8 cellular contexts compared by ENCODE assay signal in the genomic region with DNA sequence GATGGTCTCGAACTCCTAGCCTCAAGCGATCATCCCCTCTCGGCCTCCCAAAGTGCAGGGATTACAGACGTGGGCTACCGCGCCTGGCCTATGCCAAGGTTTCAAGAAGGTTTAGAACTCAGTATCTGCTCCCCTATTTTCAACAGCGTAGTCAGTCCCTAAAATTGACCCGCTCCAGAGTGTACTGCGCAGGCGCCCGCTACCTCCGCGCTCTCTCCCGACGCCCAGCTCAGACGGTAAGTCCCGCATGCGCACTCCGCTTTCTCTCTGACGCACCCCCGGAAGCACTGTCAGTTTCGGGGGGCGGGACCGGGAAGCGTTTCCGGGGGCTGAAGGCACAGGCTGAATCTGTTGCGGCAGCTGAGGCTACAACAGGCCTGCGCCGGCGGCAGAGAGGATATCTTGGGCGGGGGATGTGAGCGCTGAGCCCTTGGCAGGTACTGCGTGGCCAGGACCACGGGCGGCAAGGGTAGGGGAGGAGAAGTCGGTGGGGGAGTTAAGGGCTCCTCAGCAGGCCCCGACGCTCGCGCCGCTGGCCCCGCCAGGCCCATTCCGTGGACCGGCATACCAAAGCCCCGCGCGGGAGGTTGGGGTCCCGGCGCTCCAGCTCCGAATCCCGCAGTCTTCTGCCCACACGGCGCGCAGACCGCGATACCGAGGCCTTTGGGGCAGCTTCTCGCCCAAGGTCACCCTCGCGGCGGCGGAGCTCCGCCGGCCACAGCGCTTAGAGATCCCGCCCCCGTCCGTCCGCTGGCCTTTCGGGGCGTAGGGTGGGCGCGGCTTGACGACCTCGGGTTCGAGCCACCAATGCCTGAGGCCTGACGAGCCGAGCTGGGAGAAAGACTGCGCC. TPM values are rescaled to one million over a fixed set of nuclear protein-coding genes. Genes with fewer than 3 reads are reported as not detected.
DNase-seq lines count a peak whose midpoint lies in the region; ATAC-seq, FAIRE-seq and TF ChIP-seq lines count a peak whose summit lies in the region.

ZBTB43 (plus strand) TSS at position 345 of the 850 bp plus-strand sequence. CDS start 27,470 bp downstream, outside the sequence.

- DNase-seq in AG04450 (ENCODE audit: low read depth, low spot score): peak; percentile 82
- DNase-seq in NCI-H345 (lab: John Stamatoyannopoulos, UW): peak; percentile 97
- DNase-seq in WTC11 (ENCODE audit: low spot score): peak; percentile 98
- DNase-seq in bronchial epithelial cell (ENCODE audit: low read depth): peak; percentile 90
- peak; percentile 99 for DNase-seq in iPS-NIHi11 (ENCODE audit: low spot score)
- peak; percentile 98 for DNase-seq in small intestine

- H3K27ac Mint-ChIP-seq in WTC11: peak within 1 kb of the TSS; percentile 98

- H3K27me3 ChIP-seq in AG04450 (ENCODE audit: control insufficient read depth, insufficient read depth, low read length) (no peaks in the 10 kb centered on the region), bronchial epithelial cell (ENCODE audit: control insufficient read depth, insufficient read depth, low read length) (no peaks in the 10 kb centered on the region), small intestine (ENCODE audit: control insufficient read depth in 2 of 2, insufficient read depth in 2 of 2, low read length in 2 of 2) (no peaks in the 10 kb centered on the region)

- no peaks in the 10 kb centered on the region; the same call in 1 of the 2 replicates for H3K9me3 ChIP-seq in AG04450 (ENCODE audit: control insufficient read depth, insufficient read depth, low read length)
- H3K9me3 ChIP-seq in small intestine (ENCODE audit: control insufficient read depth, low read depth): no peaks in the 10 kb centered on the region

- H3K4me1 ChIP-seq in small intestine (ENCODE audit: control insufficient read depth in 2 of 2, insufficient read depth in 1 of 2, low read depth in 1 of 2, low read length in 1 of 2): peaks cover 0 to 4% of the 10 kb centered on the region in 2 donors

- no peaks in the 10 kb centered on the region for H3K36me3 ChIP-seq in bronchial epithelial cell (ENCODE audit: control insufficient read depth, insufficient read depth, low read length)
- H3K36me3 ChIP-seq in small intestine (ENCODE audit: control insufficient read depth in 2 of 2, insufficient read depth in 2 of 2, low read length in 2 of 2): peaks cover 0 to 2% of the 10 kb centered on the region in 2 donors

- H3K27ac ChIP-seq in AG04450 (ENCODE audit: low read depth, low read length) (peak within 1 kb of the TSS; percentile 77), small intestine (ENCODE audit: low read depth in 1 of 2, low read length in 1 of 2) (peak within 1 kb of the TSS; percentile 96 to 98)

- H3K4me3 Mint-ChIP-seq in WTC11: peak within 1 kb of the TSS; percentile 95

- ATAC-seq in GM18909 (IDR thresholded peaks at IDR 0.05; ENCODE audit: poor library complexity, unreplicated experiment): peak; percentile 81
- ATAC-seq in HG03159 (IDR thresholded peaks at IDR 0.05; ENCODE audit: unreplicated experiment): peak; percentile 83
- ATAC-seq in WTC11: peak; percentile 95

- no peak for FAIRE-seq in bronchial epithelial cell (lab: Jason Lieb, UNC)
- FAIRE-seq in small intestine (lab: Jason Lieb, UNC): no peak

- 2 to 4% (median 2%) methylated on average over 65 to 79 of the region's 79 CpGs for WGBS in small intestine, 3 donors

- peaks cover 5% of the 10 kb centered on the region; the same call in 1 of the 2 replicates for H3K9me3 Mint-ChIP-seq in WTC11

- POLR2A ChIA-PET in AG04450 (lab: Yijun Ruan, JAX) (interaction anchor here (0.6 to 1.9 kb wide), 5 partner anchors 13 to 1413 kb away, joined by 3 to 12 read pairs (median 3); no protein-coding TSS in a partner anchor), WTC11 (lab: Charles Lee) (interaction anchor here (0.6 to 1.3 kb wide), 5 partner anchors 13 to 110 kb away, joined by 3 to 4 read pairs (median 3); partner anchors contain the start of genes RALGPS1 and ZBTB34)

- peak within 1 kb of the TSS; percentile 89 for H3K4me3 ChIP-seq in AG04450 (ENCODE audit: low read depth, low read length)
- H3K4me3 ChIP-seq in bronchial epithelial cell (ENCODE audit: low read depth, low read length): peak within 1 kb of the TSS; percentile 75
- H3K4me3 ChIP-seq in small intestine (ENCODE audit: low read depth in 1 of 2, low read length in 2 of 2): peak within 1 kb of the TSS; percentile 89 to 99

- H3K4me1 Mint-ChIP-seq in WTC11: peaks cover 13% of the 10 kb centered on the region

- H3K27me3 Mint-ChIP-seq in WTC11 (ENCODE audit: low read depth): peaks cover 12% of the 10 kb centered on the region

- no peaks in the 10 kb centered on the region for H3K36me3 Mint-ChIP-seq in WTC11

- no peak for TF ChIP-seq CTCF in AG04450 (IDR thresholded peaks at IDR 0.05; ENCODE audit: low read depth, low read length)
- no peak for TF ChIP-seq CTCF in WTC11 (IDR thresholded peaks at IDR 0.05)
- no peak for TF ChIP-seq CTCF in bronchial epithelial cell (IDR thresholded peaks at IDR 0.05; ENCODE audit: insufficient read depth, low read length, severe bottlenecking)

- CTCF ChIA-PET in AG04450 (lab: Charles Lee): interaction anchor here (0.9 kb wide), 1 partner anchor 16 kb away, joined by 3 read pairs; no protein-coding TSS in a partner anchor
- CTCF ChIA-PET in WTC11 (lab: Charles Lee): interaction anchor here (0.8 to 2.8 kb wide), 10 partner anchors 21 to 809 kb away, joined by 3 to 22 read pairs (median 4); no protein-coding TSS in a partner anchor

TF ChIP-seq in WTC11, 78 proteins besides CTCF, POLR2A, EP300 and RAD21 (continues in another document):
- TF ChIP-seq CBFB (CRISPR knock-in tag; IDR thresholded peaks at IDR 0.05; ENCODE audit: low read depth): 0 out of 2 replicates have a peak, but pooled peaks have one; percentile 78
- TF ChIP-seq CREM (CRISPR knock-in tag; IDR thresholded peaks at IDR 0.05): peak; percentile 69
- peak; percentile 89 for TF ChIP-seq SP1 (CRISPR knock-in tag; conservative IDR thresholded peaks at IDR 0.05)
- TF ChIP-seq, protein P1, sequence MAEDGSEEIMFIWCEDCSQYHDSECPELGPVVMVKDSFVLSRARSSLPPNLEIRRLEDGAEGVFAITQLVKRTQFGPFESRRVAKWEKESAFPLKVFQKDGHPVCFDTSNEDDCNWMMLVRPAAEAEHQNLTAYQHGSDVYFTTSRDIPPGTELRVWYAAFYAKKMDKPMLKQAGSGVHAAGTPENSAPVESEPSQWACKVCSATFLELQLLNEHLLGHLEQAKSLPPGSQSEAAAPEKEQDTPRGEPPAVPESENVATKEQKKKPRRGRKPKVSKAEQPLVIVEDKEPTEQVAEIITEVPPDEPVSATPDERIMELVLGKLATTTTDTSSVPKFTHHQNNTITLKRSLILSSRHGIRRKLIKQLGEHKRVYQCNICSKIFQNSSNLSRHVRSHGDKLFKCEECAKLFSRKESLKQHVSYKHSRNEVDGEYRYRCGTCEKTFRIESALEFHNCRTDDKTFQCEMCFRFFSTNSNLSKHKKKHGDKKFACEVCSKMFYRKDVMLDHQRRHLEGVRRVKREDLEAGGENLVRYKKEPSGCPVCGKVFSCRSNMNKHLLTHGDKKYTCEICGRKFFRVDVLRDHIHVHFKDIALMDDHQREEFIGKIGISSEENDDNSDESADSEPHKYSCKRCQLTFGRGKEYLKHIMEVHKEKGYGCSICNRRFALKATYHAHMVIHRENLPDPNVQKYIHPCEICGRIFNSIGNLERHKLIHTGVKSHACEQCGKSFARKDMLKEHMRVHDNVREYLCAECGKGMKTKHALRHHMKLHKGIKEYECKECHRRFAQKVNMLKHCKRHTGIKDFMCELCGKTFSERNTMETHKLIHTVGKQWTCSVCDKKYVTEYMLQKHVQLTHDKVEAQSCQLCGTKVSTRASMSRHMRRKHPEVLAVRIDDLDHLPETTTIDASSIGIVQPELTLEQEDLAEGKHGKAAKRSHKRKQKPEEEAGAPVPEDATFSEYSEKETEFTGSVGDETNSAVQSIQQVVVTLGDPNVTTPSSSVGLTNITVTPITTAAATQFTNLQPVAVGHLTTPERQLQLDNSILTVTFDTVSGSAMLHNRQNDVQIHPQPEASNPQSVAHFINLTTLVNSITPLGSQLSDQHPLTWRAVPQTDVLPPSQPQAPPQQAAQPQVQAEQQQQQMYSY (CRISPR knock-in tag; IDR thresholded peaks at IDR 0.05): no peak
- TF ChIP-seq SMAD3 (CRISPR knock-in tag; IDR thresholded peaks at IDR 0.05; ENCODE audit: borderline replicate concordance): no peak
- no peak for TF ChIP-seq MXD4 (CRISPR knock-in tag; IDR thresholded peaks at IDR 0.05; ENCODE audit: borderline replicate concordance)
- no peak for TF ChIP-seq ATF1 (CRISPR knock-in tag; IDR thresholded peaks at IDR 0.05)
- TF ChIP-seq NR3C1 (CRISPR knock-in tag; conservative IDR thresholded peaks at IDR 0.05; ENCODE audit: low read depth): no peak
- TF ChIP-seq EMX1 (CRISPR knock-in tag; IDR thresholded peaks at IDR 0.05): no peak
- no peak for TF ChIP-seq NFATC4 (CRISPR knock-in tag; IDR thresholded peaks at IDR 0.05)
- TF ChIP-seq FOXK1 (CRISPR knock-in tag; IDR thresholded peaks at IDR 0.05): peak; percentile 77; the same call in 1 of the 2 replicates
- peak; percentile 24; the same call in 1 of the 2 replicates for TF ChIP-seq FOXP4 (CRISPR knock-in tag; IDR thresholded peaks at IDR 0.05)
- TF ChIP-seq TP53 (CRISPR knock-in tag; IDR thresholded peaks at IDR 0.05): peak; percentile 54; the same call in 1 of the 2 replicates

RNA-seq across cellular contexts. Expression of gene ZBTB43, which starts in this region (rescaled TPM):
- polyA plus RNA-seq in AG04450 (2011; rRNA removed) (11.7 and 12.3 TPM in 2 replicates), small intestine (1 to 10 TPM; 2.2 to 5.1 (median 3.4) TPM)
- polyA minus RNA-seq in AG04450 (2011; rRNA and poly(A)+ RNA removed): 10.2 and 11.5 TPM in 2 replicates
- total RNA-seq in WTC11 (2021) (13.6 to 23.8 TPM (median 14.7 TPM) in 3 replicates), bronchial epithelial cell (12.8 and 21.9 TPM in 2 replicates)

Comparison
In these comparisons a context has a peak if more than half of its experiments do, and no peak if none do; other contexts are left out.
1. Peak in every context shown above with its lines: DNase-seq, ATAC-seq, H3K4me3 ChIP-seq and H3K27ac ChIP-seq.